In the genomic region with DNA sequence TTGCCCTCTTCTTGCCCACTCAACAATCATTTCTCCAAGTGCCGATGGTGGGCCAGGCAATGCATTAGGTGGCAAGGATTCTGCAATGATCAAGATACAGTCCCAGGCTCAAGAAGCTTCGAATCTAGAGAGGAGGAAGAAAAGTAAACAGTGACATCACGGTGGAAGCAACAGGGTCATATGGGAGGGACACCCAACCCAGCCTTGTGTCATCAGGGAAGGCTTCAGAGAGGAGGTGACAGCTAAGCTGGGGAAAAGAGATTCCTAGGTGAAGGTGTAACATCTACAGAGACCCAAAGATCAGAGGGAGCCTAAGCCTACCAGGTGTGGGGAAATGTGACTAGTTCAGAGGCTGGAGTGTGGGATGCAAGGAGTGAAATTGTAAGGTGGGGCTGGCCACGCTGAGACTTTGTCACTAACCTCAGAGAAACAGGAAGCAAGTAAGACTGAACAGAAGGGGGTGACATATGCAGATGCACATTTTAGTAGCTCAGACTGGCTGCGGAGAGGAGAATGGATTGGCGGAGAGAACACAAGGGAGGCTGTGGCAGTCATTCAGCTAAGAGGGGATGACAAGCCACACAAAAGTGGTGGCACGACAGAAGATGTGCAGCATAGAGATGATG, we compare ENCODE assay signal across 8 cellular contexts.
A peak's percentile ranks its signal among the peaks of the same experiment; 100 is the strongest.
DNase-seq lines count a peak whose midpoint lies in the region; ATAC-seq and TF ChIP-seq lines count a peak whose summit lies in the region.

No MANE protein-coding gene starts in this region.

- CTCF ChIA-PET in activated B cell treated with CpG ODN at 0.5 μM for 24 hours (lab: Charles Lee): interaction anchor here (0.6 to 4.0 kb wide), 11 partner anchors 9 to 103 kb away, joined by 3 to 26 read pairs (median 5); no protein-coding TSS in a partner anchor

- ATAC-seq in GM18858 (IDR thresholded peaks at IDR 0.05; ENCODE audit: unreplicated experiment): peak; percentile 67
- peak; percentile 76 for ATAC-seq in HG02938 (IDR thresholded peaks at IDR 0.05; ENCODE audit: unreplicated experiment)
- peak; percentile 84 for ATAC-seq in activated B cell treated with CpG ODN at 0.5 μM for 24 hours (ENCODE audit: low read depth)
- no peak for ATAC-seq in gastroesophageal sphincter
- no peak for ATAC-seq in upper lobe of right lung

- peak overlapping the region in 3 of 4 donors; percentile 10 to 58 (median 41) for H3K27ac ChIP-seq in gastroesophageal sphincter
- peak overlapping the region; percentile 52 for H3K27ac ChIP-seq in upper lobe of right lung

- H3K27me3 ChIP-seq in gastroesophageal sphincter (no peaks in the 10 kb centered on the region), upper lobe of right lung (no peaks in the 10 kb centered on the region)

- peak overlapping the region; percentile 66 for H3K4me3 Mint-ChIP-seq in activated B cell treated with CpG ODN at 0.5 μM for 24 hours

- H3K9me3 ChIP-seq in gastroesophageal sphincter (no peaks in the 10 kb centered on the region), upper lobe of right lung (no peaks in the 10 kb centered on the region)

- POLR2A ChIA-PET in activated B cell treated with CpG ODN at 0.5 μM for 24 hours (lab: Charles Lee): interaction anchor here (0.5 to 5.8 kb wide), 15 partner anchors 8 to 294 kb away, joined by 3 to 62 read pairs (median 4); a partner anchor contains a TSS

- H3K4me3 ChIP-seq in gastroesophageal sphincter (no peak overlapping the region), upper lobe of right lung (no peak overlapping the region)

- peaks cover 91% of the 10 kb centered on the region for H3K4me1 Mint-ChIP-seq in activated B cell treated with CpG ODN at 0.5 μM for 24 hours

- no peaks in the 10 kb centered on the region for H3K9me3 Mint-ChIP-seq in activated B cell treated with CpG ODN at 0.5 μM for 24 hours

- intact Hi-C loops in activated B cell treated with CpG ODN at 0.5 μM for 24 hours (cut with micrococcal nuclease): loop anchor here (2.0 to 10.0 kb wide), 5 partner anchors 17 to 961 kb away; no protein-coding TSS in a partner anchor
- intact Hi-C loops in upper lobe of right lung (cut with DNase I): no loop called here

- H3K27ac Mint-ChIP-seq in activated B cell treated with CpG ODN at 0.5 μM for 24 hours: peak overlapping the region; percentile 98

- TF ChIP-seq POLR2A in gastroesophageal sphincter (IDR thresholded peaks at IDR 0.05): no peak

- WGBS in gastroesophageal sphincter (ENCODE audit: low coverage in 1 of 2), 2 donors: 73 to 85% methylated on average over 5 to 7 of the region's 7 CpGs

- no peak for TF ChIP-seq CTCF in activated B cell treated with CpG ODN at 0.5 μM for 24 hours (IDR thresholded peaks at IDR 0.05)
- no peak for TF ChIP-seq CTCF in gastroesophageal sphincter (IDR thresholded peaks at IDR 0.05)
- no peak for TF ChIP-seq CTCF in upper lobe of right lung (IDR thresholded peaks at IDR 0.05)

- peaks cover 36% of the 10 kb centered on the region for H3K36me3 Mint-ChIP-seq in activated B cell treated with CpG ODN at 0.5 μM for 24 hours (ENCODE audit: low read depth)

- TF ChIP-seq EP300 in gastroesophageal sphincter (IDR thresholded peaks at IDR 0.05): no peak

- no peaks in the 10 kb centered on the region for H3K36me3 ChIP-seq in gastroesophageal sphincter
- H3K36me3 ChIP-seq in upper lobe of right lung: no peaks in the 10 kb centered on the region

- DNase-seq in activated B cell treated with CpG ODN at 0.5 μM for 24 hours (no peak), upper lobe of right lung (no peak), NCI-H1436 (lab: John Stamatoyannopoulos, UW) (no peak), NCI-H1417 (lab: John Stamatoyannopoulos, UW) (no peak), midbrain (lab: John Stamatoyannopoulos, UW) (no peak)

- H3K27me3 Mint-ChIP-seq in activated B cell treated with CpG ODN at 0.5 μM for 24 hours: no peaks in the 10 kb centered on the region

- H3K4me1 ChIP-seq in gastroesophageal sphincter (peaks cover 0 to 66% (median 12%) of the 10 kb centered on the region in 3 donors), upper lobe of right lung (peaks cover 58% of the 10 kb centered on the region)

Comparison
In these comparisons a context has a peak if more than half of its experiments do, and no peak if none do; other contexts are left out.
1. ATAC-seq: peak in GM18858 (single experiment), HG02938 (single experiment) and activated B cell treated with CpG ODN at 0.5 μM for 24 hours (single experiment); none in gastroesophageal sphincter (single experiment) and upper lobe of right lung (single experiment).